Comparison of ENCODE assay signal across 14 cellular contexts in genomic region chr11:72779495-72780128, GRCh38. TPM values are rescaled to one million over a fixed set of nuclear protein-coding genes. Genes with fewer than 3 reads are reported as not detected.
DNase-seq lines count a peak whose midpoint lies in the region; ATAC-seq and TF ChIP-seq lines count a peak whose summit lies in the region.
"Had no signal": no experiment of that assay in that cellular context is flagged by ENCODE, and none has a peak within 500 bp of the region (broad histone marks: within the 10 kb centered on the region; RNA-seq: fewer than 3 reads in every experiment).

No MANE protein-coding gene starts in this region.

- peak overlapping the region; percentile 25; the same call in 1 of the 3 replicates for H3K4me3 Mint-ChIP-seq in GM23338
- peak overlapping the region; percentile 59 for H3K4me3 Mint-ChIP-seq in central memory CD8-positive, alpha-beta T cell
- H3K4me3 Mint-ChIP-seq in naive B cell = peak overlapping the region; percentile 23 to 91 (median 83)

- H3K36me3 ChIP-seq in GM23338 (ENCODE audit: insufficient read depth) = no peaks in the 10 kb centered on the region
- H3K36me3 ChIP-seq: BLaER1 had no signal

- no peak for ATAC-seq in GM23338
- no peak for ATAC-seq in central memory CD8-positive, alpha-beta T cell (replicated peaks; ENCODE audit: extremely low read depth, poor library complexity, severe bottlenecking)
- ATAC-seq in naive B cell (ENCODE audit: low read depth in 2 of 2) = no peak
- no peak for ATAC-seq in HG03039 (IDR thresholded peaks at IDR 0.05; ENCODE audit: unreplicated experiment)

- H3K27me3 Mint-ChIP-seq in GM23338 (ENCODE audit: insufficient read depth, low read depth, poor library complexity) (peaks cover 16% of the 10 kb centered on the region), naive B cell (no peaks in the 10 kb centered on the region)
- no peaks in the 10 kb centered on the region for H3K27me3 Mint-ChIP-seq in central memory CD8-positive, alpha-beta T cell

- H3K4me1 Mint-ChIP-seq in GM23338 = peaks cover 26% of the 10 kb centered on the region
- peaks cover 40% of the 10 kb centered on the region for H3K4me1 Mint-ChIP-seq in central memory CD8-positive, alpha-beta T cell
- peaks cover 28 to 78% (median 59%) of the 10 kb centered on the region in 3 donors for H3K4me1 Mint-ChIP-seq in naive B cell

- no peak overlapping the region for H3K4me3 ChIP-seq in GM23338
- H3K4me3 ChIP-seq: BLaER1 had no signal

- H3K4me1 ChIP-seq in GM23338 (ENCODE audit: insufficient read depth) = peaks cover 10% of the 10 kb centered on the region; the same call in 1 of the 2 replicates

- no peaks in the 10 kb centered on the region for H3F3A ChIP-seq in GM23338 (replicated peaks; ENCODE audit: low read depth)

- in situ Hi-C loops in G401 (cut with HindIII; ENCODE audit: low sequenced_read_pairs) = no loop called here

- H2AFZ ChIP-seq in GM23338 = no peak overlapping the region

- H3K36me3 Mint-ChIP-seq in GM23338 (ENCODE audit: low read depth) (no peaks in the 10 kb centered on the region; the same call in 2 of the 3 replicates), naive B cell (no peaks in the 10 kb centered on the region)
- peaks cover 2% of the 10 kb centered on the region for H3K36me3 Mint-ChIP-seq in central memory CD8-positive, alpha-beta T cell (ENCODE audit: insufficient read depth)

- H3K9me2 ChIP-seq in GM23338 (ENCODE audit: insufficient read depth) = no peaks in the 10 kb centered on the region

- peaks cover 14% of the 10 kb centered on the region for H3K27me3 ChIP-seq in GM23338 (ENCODE audit: insufficient read depth)

- H4K20me1 ChIP-seq in GM23338 (replicated peaks; ENCODE audit: insufficient read depth) = no peaks in the 10 kb centered on the region

- no peak overlapping the region for H3K4me2 ChIP-seq in GM23338

- TF ChIP-seq CTCF in 22Rv1 (IDR thresholded peaks at IDR 0.05) (no peak), GM23338 (conservative IDR thresholded peaks at IDR 0.05; ENCODE audit: low read depth in 2 of 2) (no peak)

- no peak for DNase-seq in GM23338 (ENCODE audit: low spot score)
- no peak for DNase-seq in central memory CD8-positive, alpha-beta T cell (ENCODE audit: low spot score in 2 of 2)
- no peak for DNase-seq in naive B cell
- no peak for DNase-seq in kidney glomerular epithelial cell (lab: John Stamatoyannopoulos, UW)
- DNase-seq in DMS153 (lab: John Stamatoyannopoulos, UW) = no peak
- DNase-seq in G401 (ENCODE audit: low spot score) = no peak
- DNase-seq: activated gamma-delta T cell; NCI-H1092 treated with DMSO at 0.1 percent for 48 hours; NCI-H526 treated with DMSO at 0.1 percent for 48 hours; occipital lobe; stimulated activated naive CD4-positive, alpha-beta T cell had no signal

- H3K27ac Mint-ChIP-seq in GM23338 (no peak overlapping the region), naive B cell (peak overlapping the region in 5 of 6 donors; percentile 6 to 94 (median 77))
- no peak overlapping the region for H3K27ac Mint-ChIP-seq in central memory CD8-positive, alpha-beta T cell (ENCODE audit: low read depth)

- no peaks in the 10 kb centered on the region for H3K9me3 Mint-ChIP-seq in GM23338
- H3K9me3 Mint-ChIP-seq in central memory CD8-positive, alpha-beta T cell = no peaks in the 10 kb centered on the region
- no peaks in the 10 kb centered on the region for H3K9me3 Mint-ChIP-seq in naive B cell

- H3K79me2 ChIP-seq in GM23338 (replicated peaks; ENCODE audit: insufficient read depth) = no peaks in the 10 kb centered on the region

- H3K27ac ChIP-seq in 22Rv1 = peak overlapping the region; percentile 98
- no peak overlapping the region for H3K27ac ChIP-seq in GM23338 (ENCODE audit: low read depth)
- H3K27ac ChIP-seq: BLaER1 had no signal

TF ChIP-seq in GM23338, 12 proteins besides CTCF, POLR2A, EP300 and RAD21 (continues in another document):
- TF ChIP-seq POLR2AphosphoS5 (IDR thresholded peaks at IDR 0.05; ENCODE audit: low read depth) (no peak), CREB1 (CRISPR knock-in tag; IDR thresholded peaks at IDR 0.05; ENCODE audit: low read depth) (no peak), ZNF462 (CRISPR knock-in tag; IDR thresholded peaks at IDR 0.05) (no peak), STAT1 (IDR thresholded peaks at IDR 0.05; ENCODE audit: unreplicated experiment) (no peak), JUNB (IDR thresholded peaks at IDR 0.05; ENCODE audit: unreplicated experiment) (no peak), NANOG (IDR thresholded peaks at IDR 0.05; ENCODE audit: borderline replicate concordance) (no peak), EZH2 (IDR thresholded peaks at IDR 0.05; ENCODE audit: low read depth, unreplicated experiment) (no peak), EZH2phosphoT487 (IDR thresholded peaks at IDR 0.05; ENCODE audit: unreplicated experiment) (no peak), ZNF331 (CRISPR knock-in tag; IDR thresholded peaks at IDR 0.05; ENCODE audit: low read depth) (no peak)

RNA-seq across cellular contexts. Expression of gene STARD10, which starts 14.2 kb away (rescaled TPM):
- 14.4 and 20.5 TPM in 2 replicates for total RNA-seq in GM23338 (2014; rRNA removed; shearing (Covaris generic))
- polyA plus RNA-seq in GM23338 (2016; fragmentation: Nextera tagmentation; extraction: Ambion mirVana) = 16.6 and 20.7 TPM in 2 replicates
- polyA plus RNA-seq in naive B cell (ENCODE audit: low read depth in 6 of 6) = 10 to 100 TPM; 24.3 to 39.2 (median 30.7) TPM
- 68.8 and 74.1 TPM in 2 replicates for total RNA-seq in G401 (2014; rRNA removed; shearing (Covaris generic))

RNA-seq across cellular contexts. Expression of gene ARAP1, which starts 27.4 kb away (rescaled TPM):
- 110 and 116 TPM in 2 replicates for total RNA-seq in GM23338 (2014; rRNA removed; shearing (Covaris generic))
- polyA plus RNA-seq in GM23338 (2016; fragmentation: Nextera tagmentation; extraction: Ambion mirVana) (21.4 and 24.5 TPM in 2 replicates), naive B cell (ENCODE audit: low read depth in 6 of 6) (10 to 100 TPM in 5 of 6 donors, 1 to 10 TPM in 1; 3.3 to 30.2 (median 14.0) TPM)
- total RNA-seq in G401 (2014; rRNA removed; shearing (Covaris generic)) = 89.9 and 113 TPM in 2 replicates

RNA-seq across cellular contexts. Expression of gene ATG16L2, which starts 34.6 kb away (rescaled TPM):
- total RNA-seq in GM23338 (2014; rRNA removed; shearing (Covaris generic)) = 18.0 and 24.6 TPM in 2 replicates
- polyA plus RNA-seq in GM23338 (2016; fragmentation: Nextera tagmentation; extraction: Ambion mirVana) = 9.6 and 10.2 TPM in 2 replicates
- 10 to 100 TPM; 19.1 to 35.5 (median 21.3) TPM for polyA plus RNA-seq in naive B cell (ENCODE audit: low read depth in 6 of 6)
- 10.0 and 11.6 TPM in 2 replicates for total RNA-seq in G401 (2014; rRNA removed; shearing (Covaris generic))

Comparison
In these comparisons a context has a peak if more than half of its experiments do, and no peak if none do; other contexts are left out.
1. H3K27ac Mint-ChIP-seq: peak in naive B cell (5 of 6); none in GM23338 (single experiment) and central memory CD8-positive, alpha-beta T cell (single experiment).
2. H3K4me3 Mint-ChIP-seq: peak in every context shown above with its lines; median percentile 83 in naive B cell; 59 in central memory CD8-positive, alpha-beta T cell; 25 in GM23338.